ENCODE assay signal across 14 cellular contexts in genomic region chrX:413322-414201, GRCh38. TPM values are rescaled to one million over a fixed set of nuclear protein-coding genes. Genes with fewer than 3 reads are reported as not detected.
DNase-seq lines count a peak whose midpoint lies in the region; ATAC-seq and TF ChIP-seq lines count a peak whose summit lies in the region.
"Had no signal": no experiment of that assay in that cellular context is flagged by ENCODE, and none has a peak within 500 bp of the region (broad histone marks: within the 10 kb centered on the region; RNA-seq: fewer than 3 reads in every experiment).

No MANE protein-coding gene starts in this region.

- H3K14ac ChIP-seq in IMR-90 (replicated peaks; ENCODE audit: low read depth, low read length), result no peak overlapping the region

- H3K9ac ChIP-seq in IMR-90 (ENCODE audit: low read depth, low read length) (no peak overlapping the region; the same call in 1 of the 2 replicates), endodermal cell (ENCODE audit: extremely low read depth, low read length, poor library complexity, severe bottlenecking) (no peak overlapping the region)

- H2AK9ac ChIP-seq in IMR-90 (replicated peaks; ENCODE audit: low read depth, low read length, poor library complexity), result peak overlapping the region; percentile 42

- H3K79me1 ChIP-seq in IMR-90 (ENCODE audit: low read depth in 1 of 2, low read length in 2 of 2), result no peaks in the 10 kb centered on the region

- peaks cover 2% of the 10 kb centered on the region for H3K4me1 Mint-ChIP-seq in endodermal cell
- no peaks in the 10 kb centered on the region for H3K4me1 Mint-ChIP-seq in Caco-2 (ENCODE audit: low read depth, unreplicated experiment)
- H3K4me1 Mint-ChIP-seq: stimulated activated naive CD8-positive, alpha-beta T cell treated with anti-CD3 and anti-CD28 coated beads, Interleukin-15, amount 100 ng/mL, for 72 hours had no signal

- peak; percentile 84 for ATAC-seq in IMR-90 (ENCODE audit: low read depth)
- no peak for ATAC-seq in activated naive CD4-positive, alpha-beta T cell treated with anti-CD3 and anti-CD28 coated beads, Interleukin-2, amount 50 U/mL, for 72 hours
- ATAC-seq: stimulated activated naive CD8-positive, alpha-beta T cell treated with anti-CD3 and anti-CD28 coated beads, Interleukin-15, amount 100 ng/mL, for 72 hours had no signal

- POLR2A ChIA-PET in IMR-90 (lab: Charles Lee; ENCODE audit: unreplicated experiment), result no interaction called here
- POLR2A ChIA-PET in Caco-2 (lab: Charles Lee), result no interaction called here

- no peak for TF ChIP-seq RAD21 in IMR-90 (IDR thresholded peaks at IDR 0.05; ENCODE audit: low read length)

- H4K8ac ChIP-seq in IMR-90 (ENCODE audit: low read depth in 2 of 2, low read length in 2 of 2), result no peak overlapping the region

- no peak for TF ChIP-seq EP300 in stomach (IDR thresholded peaks at IDR 0.05)

- H3K4me2 ChIP-seq in IMR-90 (ENCODE audit: low read depth, low read length), result peak overlapping the region; percentile 66

- intact Hi-C loops in IMR-90 (cut with micrococcal nuclease), result no loop called here
- intact Hi-C loops in stomach (cut with DNase I; ENCODE audit: low total_unique reads), result no loop called here
- intact Hi-C loops in Caco-2 (cut with micrococcal nuclease; ENCODE audit: unreplicated experiment), result no loop called here

- TF ChIP-seq CTCF in IMR-90 (conservative IDR thresholded peaks at IDR 0.05; ENCODE audit: low read depth, low read length) (peak; percentile 14; the same call in 1 of the 2 replicates), endodermal cell (conservative IDR thresholded peaks at IDR 0.05) (peak; percentile 56), stomach (IDR thresholded peaks at IDR 0.05) (no peak), Caco-2 (IDR thresholded peaks at IDR 0.05; ENCODE audit: insufficient read depth in 1 of 2, low read depth in 1 of 2, low read length in 1 of 2, severe bottlenecking in 1 of 2, unreplicated experiment in 1 of 2) (no peak)

- H4K5ac ChIP-seq in IMR-90 (ENCODE audit: low read depth, low read length), result no peak overlapping the region

- H3K18ac ChIP-seq in IMR-90 (ENCODE audit: low read depth, low read length), result no peak overlapping the region

- in situ Hi-C loops in IMR-90 (cut with MboI; ENCODE audit: low sequenced_read_pairs), result no loop called here

- TF ChIP-seq POLR2A in IMR-90 (IDR thresholded peaks at IDR 0.05; ENCODE audit: low read depth, low read length), result no peak
- no peak for TF ChIP-seq POLR2A in stomach (IDR thresholded peaks at IDR 0.05)

- H3K23ac ChIP-seq in IMR-90 (ENCODE audit: low read depth, low read length), result no peak overlapping the region

- no peak overlapping the region for H2BK120ac ChIP-seq in IMR-90 (ENCODE audit: low read depth, low read length)

- no peak overlapping the region for H2AK5ac ChIP-seq in IMR-90 (ENCODE audit: low read depth, low read length)

- H3K27me3 ChIP-seq in IMR-90 (ENCODE audit: control insufficient read depth, insufficient read depth, low read length) (no peaks in the 10 kb centered on the region), endodermal cell (ENCODE audit: control insufficient read depth, insufficient read depth, low read length, poor library complexity, severe bottlenecking) (no peaks in the 10 kb centered on the region), stomach (peaks cover 0 to 15% (median 9%) of the 10 kb centered on the region in 3 donors), Caco-2 (replicated peaks; ENCODE audit: control insufficient read depth, insufficient read depth, low read length) (no peaks in the 10 kb centered on the region)
- H3K27me3 ChIP-seq: adrenal gland, right lobe of liver had no signal

- H3K56ac ChIP-seq in IMR-90 (ENCODE audit: extremely low read depth, insufficient read depth, low read length), result no peak overlapping the region

- no peak overlapping the region for H3K27ac ChIP-seq in IMR-90 (ENCODE audit: insufficient read depth, low read length)
- no peak overlapping the region for H3K27ac ChIP-seq in endodermal cell (ENCODE audit: low read depth, low read length)
- no peak overlapping the region for H3K27ac ChIP-seq in stomach
- H3K27ac ChIP-seq: adrenal gland, right lobe of liver had no signal

- peaks cover 11% of the 10 kb centered on the region for H3K9me3 Mint-ChIP-seq in endodermal cell
- H3K9me3 Mint-ChIP-seq in Caco-2 (ENCODE audit: unreplicated experiment), result peaks cover 9% of the 10 kb centered on the region
- H3K9me3 Mint-ChIP-seq in activated naive CD4-positive, alpha-beta T cell treated with anti-CD3 and anti-CD28 coated beads, Interleukin-2, amount 50 U/mL, for 72 hours, result peaks cover 3 to 4% of the 10 kb centered on the region in 2 donors

- dilution Hi-C loops in IMR-90 (cut with HindIII; ENCODE audit: low sequenced_read_pairs, unreplicated experiment), result no loop called here

- H3K4me3 ChIP-seq in IMR-90 (ENCODE audit: insufficient read depth, low read depth, low read length) (0 out of 2 replicates have a peak overlapping the region, but pooled peaks have one; percentile 11), endodermal cell (ENCODE audit: low read length) (no peak overlapping the region), stomach (peak overlapping the region in 3 of 4 donors; percentile 12 to 30 (median 28)), Caco-2 (ENCODE audit: low read depth, low read length) (no peak overlapping the region)
- H3K4me3 ChIP-seq: adrenal gland, right lobe of liver had no signal

- H3K4me1 ChIP-seq in IMR-90 (ENCODE audit: control insufficient read depth, insufficient read depth, low read length) (peaks cover 2% of the 10 kb centered on the region; the same call in 1 of the 2 replicates), endodermal cell (ENCODE audit: control insufficient read depth, insufficient read depth, low read length) (peaks cover 6% of the 10 kb centered on the region), stomach (peaks cover 0 to 11% (median 5%) of the 10 kb centered on the region in 4 donors), Caco-2 (no peaks in the 10 kb centered on the region)
- H3K4me1 ChIP-seq: adrenal gland, right lobe of liver had no signal

- WGBS in IMR-90 (ENCODE audit: extremely low coverage in 2 of 2, insufficient read length in 1 of 2), 2 experiments, result no CpG with 5 or more reads among the region's 47 CpGs
- 27 to 52% methylated on average over 20 to 47 of the region's 47 CpGs for WGBS in endodermal cell (ENCODE audit: insufficient coverage in 1 of 2, insufficient read length in 1 of 2), 2 experiments
- WGBS in stomach, 5 donors, result 14 to 26% (median 18%) methylated on average over 43 to 47 of the region's 47 CpGs

- H2BK20ac ChIP-seq in IMR-90 (ENCODE audit: low read depth, low read length), result no peak overlapping the region

- no peaks in the 10 kb centered on the region for H4K20me1 ChIP-seq in IMR-90 (ENCODE audit: insufficient read depth, low read length)

- H3K4me3 Mint-ChIP-seq in endodermal cell (peak overlapping the region; percentile 44), Caco-2 (ENCODE audit: unreplicated experiment) (no peak overlapping the region)
- H3K4me3 Mint-ChIP-seq: stimulated activated naive CD8-positive, alpha-beta T cell treated with anti-CD3 and anti-CD28 coated beads, Interleukin-15, amount 100 ng/mL, for 72 hours had no signal

- DNase-seq in IMR-90 (peak; percentile 9), endodermal cell (peak; percentile 87), kidney tubule cell (ENCODE audit: low spot score) (peak; percentile 56), stomach (no peak), GM19238 (ENCODE audit: insufficient read length, low spot score) (no peak), Caco-2 (no peak), cerebellar cortex (ENCODE audit: low spot score) (no peak)
- no peak for DNase-seq in activated naive CD4-positive, alpha-beta T cell treated with anti-CD3 and anti-CD28 coated beads, Interleukin-2, amount 50 U/mL, for 72 hours (ENCODE audit: low spot score in 2 of 2)
- DNase-seq: adrenal gland; foreskin melanocyte; NCI-H1105 treated with DMSO at 0.1 percent for 48 hours; right lobe of liver; SHP77 treated with DMSO at 0.1 percent for 48 hours; stimulated activated naive CD8-positive, alpha-beta T cell treated with anti-CD3 and anti-CD28 coated beads, Interleukin-15, amount 100 ng/mL, for 72 hours had no signal

- CTCF ChIA-PET in IMR-90 (lab: Yijun Ruan, JAX), result no interaction called here
- CTCF ChIA-PET in Caco-2 (lab: Charles Lee), result no interaction called here

- H3K27ac Mint-ChIP-seq in endodermal cell (peak overlapping the region; percentile 44), Caco-2 (ENCODE audit: unreplicated experiment) (no peak overlapping the region)
- H3K27ac Mint-ChIP-seq in activated naive CD4-positive, alpha-beta T cell treated with anti-CD3 and anti-CD28 coated beads, Interleukin-2, amount 50 U/mL, for 72 hours, result no peak overlapping the region

- H3K9me3 ChIP-seq in IMR-90 (ENCODE audit: control insufficient read depth, insufficient read depth, low read length) (no peaks in the 10 kb centered on the region; the same call in 1 of the 2 replicates), endodermal cell (ENCODE audit: control insufficient read depth, low read length) (peaks cover 3% of the 10 kb centered on the region), stomach (no peaks in the 10 kb centered on the region), Caco-2 (no peaks in the 10 kb centered on the region)
- H3K9me3 ChIP-seq: adrenal gland, right lobe of liver had no signal

- no TSS peak for BruUV-seq in IMR-90 (replicated peaks; lab: Mats Ljungman, UMichigan)
- BruUV-seq in Caco-2 (replicated peaks; lab: Mats Ljungman, UMichigan), result no TSS peak

- H3K36me3 Mint-ChIP-seq in endodermal cell (ENCODE audit: low read depth), result peaks cover 10% of the 10 kb centered on the region
- H3K36me3 Mint-ChIP-seq in Caco-2 (ENCODE audit: insufficient read depth, unreplicated experiment), result no peaks in the 10 kb centered on the region
- peaks cover 5 to 9% of the 10 kb centered on the region in 2 donors for H3K36me3 Mint-ChIP-seq in activated naive CD4-positive, alpha-beta T cell treated with anti-CD3 and anti-CD28 coated beads, Interleukin-2, amount 50 U/mL, for 72 hours

- no peak overlapping the region for H4K91ac ChIP-seq in IMR-90 (ENCODE audit: insufficient read depth, low read depth, low read length)

- H2BK15ac ChIP-seq in IMR-90 (ENCODE audit: low read depth, low read length), result no peak overlapping the region

- peaks cover 13% of the 10 kb centered on the region for H3K27me3 Mint-ChIP-seq in endodermal cell (ENCODE audit: insufficient read depth)
- H3K27me3 Mint-ChIP-seq in Caco-2 (ENCODE audit: insufficient read depth, unreplicated experiment), result no peaks in the 10 kb centered on the region

- H3K4ac ChIP-seq in IMR-90 (ENCODE audit: low read depth, low read length), result no peak overlapping the region

- no peak overlapping the region for H2BK5ac ChIP-seq in IMR-90 (ENCODE audit: low read depth, low read length, poor library complexity, severe bottlenecking)

- H2AFZ ChIP-seq in IMR-90 (replicated peaks; ENCODE audit: low read length, poor library complexity), result peak overlapping the region; percentile 85

- H3K36me3 ChIP-seq in IMR-90 (ENCODE audit: control insufficient read depth, insufficient read depth, low read length) (no peaks in the 10 kb centered on the region), endodermal cell (ENCODE audit: control insufficient read depth, insufficient read depth, low read length) (no peaks in the 10 kb centered on the region), stomach (no peaks in the 10 kb centered on the region), Caco-2 (ENCODE audit: control insufficient read depth, insufficient read depth, low read length) (no peaks in the 10 kb centered on the region)
- H3K36me3 ChIP-seq: adrenal gland, right lobe of liver had no signal

- no peaks in the 10 kb centered on the region for H3K9me1 ChIP-seq in IMR-90 (ENCODE audit: insufficient read depth, low read length)

RNA-seq across cellular contexts. Expression of gene PPP2R3B, which starts 26.9 kb away (rescaled TPM):
- total RNA-seq in IMR-90 (2012; rRNA removed) (11.1 and 13.3 TPM in 2 replicates), endodermal cell (10 to 100 TPM; 72.5 to 98.7 TPM), stomach (10 to 100 TPM in 3 of 5 donors, 1 to 10 TPM in 2; 5.3 to 31.7 (median 15.8) TPM), Caco-2 (2022) (57.9 and 71.3 TPM in 2 replicates)
- polyA plus RNA-seq in IMR-90 (2012; rRNA removed) (13.2 and 13.7 TPM in 2 replicates), stomach (10 to 100 TPM; 10.5 to 30.2 (median 14.3) TPM)
- polyA plus RNA-seq in IMR-90 (2012; cell fraction: cytosol; rRNA removed), result 9.1 and 13.3 TPM in 2 replicates
- 52.7 and 142 TPM in 2 replicates for polyA plus RNA-seq in IMR-90 (2012; cell fraction: nucleus; rRNA removed; ENCODE audit: low replicate concordance)
- polyA plus RNA-seq in endodermal cell (2013, experiment 1 of 2), result 66.6 TPM
- polyA plus RNA-seq in endodermal cell (2013, experiment 2 of 2), result 66.5 TPM
- 10 to 100 TPM; 23.9 to 37.8 TPM for total RNA-seq in activated naive CD4-positive, alpha-beta T cell treated with anti-CD3 and anti-CD28 coated beads, Interleukin-2, amount 50 U/mL, for 72 hours

Comparison
In these comparisons a context has a peak if more than half of its experiments do, and no peak if none do; other contexts are left out.
1. DNase-seq: peak in IMR-90 (single experiment), endodermal cell (single experiment) and kidney tubule cell (single experiment); none in stomach (single experiment), GM19238 (single experiment), Caco-2 (0 of 2), activated naive CD4-positive, alpha-beta T cell treated with anti-CD3 and anti-CD28 coated beads, Interleukin-2, amount 50 U/mL, for 72 hours (0 of 2) and cerebellar cortex (single experiment).
2. H3K4me3 ChIP-seq: peak in IMR-90 (single experiment) and stomach (3 of 4); none in endodermal cell (single experiment) and Caco-2 (single experiment).
3. CTCF ChIP-seq: peak in IMR-90 (single experiment) and endodermal cell (single experiment); none in stomach (0 of 7) and Caco-2 (0 of 2).